ENCODE assay signal across 16 cellular contexts in genomic region chr13:98352226-98352625, GRCh38.
DNase-seq lines count a peak whose midpoint lies in the region; ATAC-seq and TF ChIP-seq lines count a peak whose summit lies in the region.
"Had no signal": no experiment of that assay in that cellular context is flagged by ENCODE, and none has a peak within 500 bp of the region (broad histone marks: within the 10 kb centered on the region; RNA-seq: fewer than 3 reads in every experiment).

No MANE protein-coding gene starts in this region.

- H4K20me1 ChIP-seq in GM23338 (replicated peaks; ENCODE audit: insufficient read depth) = peaks cover 4% of the 10 kb centered on the region; the same call in 1 of the 2 replicates
- H4K20me1 ChIP-seq: BLaER1 had no signal

- H3K4me3 Mint-ChIP-seq in GM23338 = no peak overlapping the region
- no peak overlapping the region for H3K4me3 Mint-ChIP-seq in stimulated activated memory B cell treated with anti-CD40 and anti-IgM and Interleukin-4, amounts not matched to agents 10 μg/mL and 1 μg/mL and 100 μg/mL, for 72 hours
- H3K4me3 Mint-ChIP-seq: CD8-positive, alpha-beta memory T cell had no signal

- peak overlapping the region in 1 of 2 experiments; percentile 45 for H2BK12ac ChIP-seq in mesenchymal stem cell (ENCODE audit: low read length in 2 of 2)

- no peak overlapping the region for H3K23ac ChIP-seq in mesenchymal stem cell (ENCODE audit: low read length in 2 of 2)

- peaks cover 30% of the 10 kb centered on the region for H3K79me2 ChIP-seq in GM23338 (replicated peaks; ENCODE audit: insufficient read depth)

- H3K36me3 ChIP-seq in GM23338 (ENCODE audit: insufficient read depth) = no peaks in the 10 kb centered on the region
- H3K36me3 ChIP-seq in SK-N-MC (ENCODE audit: insufficient read depth, low read length) = no peaks in the 10 kb centered on the region
- H3K36me3 ChIP-seq in mesenchymal stem cell (ENCODE audit: control insufficient read depth in 1 of 2, insufficient read depth in 2 of 2, low read depth in 1 of 2, low read length in 2 of 2) = peaks cover 6 to 10% of the 10 kb centered on the region in 2 experiments

- H3F3A ChIP-seq in GM23338 (replicated peaks; ENCODE audit: low read depth) = no peaks in the 10 kb centered on the region

- no peak overlapping the region for H2BK120ac ChIP-seq in mesenchymal stem cell (ENCODE audit: low read depth, low read length)

- H3K9me2 ChIP-seq in GM23338 (ENCODE audit: insufficient read depth) = no peaks in the 10 kb centered on the region

- DNase-seq in GM23338 (ENCODE audit: low spot score) (no peak), SK-N-MC (ENCODE audit: low read depth, low spot score) (no peak), mesenchymal stem cell (no peak), NCI-H1436 treated with DMSO at 0.1 percent for 48 hours (lab: John Stamatoyannopoulos, UW) (no peak), HT-29 (ENCODE audit: low spot score) (no peak)
- DNase-seq: 8988T; AML-193; Caco-2; CD8-positive, alpha-beta memory T cell; DND-41; GDM1 had no signal

- ATAC-seq in GM23338 = no peak
- peak; percentile 32 for ATAC-seq in stimulated activated memory B cell treated with anti-CD40 and anti-IgM and Interleukin-4, amounts not matched to agents 10 μg/mL and 1 μg/mL and 100 μg/mL, for 72 hours
- no peak for ATAC-seq in HG02970 (IDR thresholded peaks at IDR 0.05; ENCODE audit: low FRiP score, unreplicated experiment)
- ATAC-seq: HCT116, HepG2 had no signal

- WGBS in mesenchymal stem cell = 95% methylated on average over 3 of the region's 4 CpGs

- H3K27ac ChIP-seq in GM23338 (ENCODE audit: low read depth) (0 out of 2 replicates have a peak overlapping the region, but pooled peaks have one; percentile 19), SK-N-MC (peak overlapping the region; percentile 66), mesenchymal stem cell (ENCODE audit: low read length, poor library complexity, severe bottlenecking) (no peak overlapping the region)
- H3K27ac ChIP-seq: BLaER1 had no signal

- no peak overlapping the region for H3K4me3 ChIP-seq in GM23338
- H3K4me3 ChIP-seq in SK-N-MC = no peak overlapping the region
- no peak overlapping the region for H3K4me3 ChIP-seq in mesenchymal stem cell (ENCODE audit: insufficient read depth in 1 of 2, low read depth in 1 of 2, low read length in 2 of 2)
- H3K4me3 ChIP-seq: BLaER1 had no signal

- no peak overlapping the region for H3K14ac ChIP-seq in mesenchymal stem cell (ENCODE audit: low read length in 2 of 2)

- no peaks in the 10 kb centered on the region for H3K9me3 ChIP-seq in SK-N-MC (ENCODE audit: low read depth, low read length)
- H3K9me3 ChIP-seq in mesenchymal stem cell (ENCODE audit: control insufficient read depth, low read length) = no peaks in the 10 kb centered on the region
- H3K9me3 ChIP-seq: Caco-2 had no signal

- H3K4me1 ChIP-seq in GM23338 (ENCODE audit: insufficient read depth) (no peaks in the 10 kb centered on the region), mesenchymal stem cell (ENCODE audit: control insufficient read depth, insufficient read depth, low read depth, low read length) (peaks cover 6% of the 10 kb centered on the region)
- H3K4me1 ChIP-seq: Caco-2 had no signal

- peaks cover 29% of the 10 kb centered on the region for H3K79me1 ChIP-seq in mesenchymal stem cell (replicated peaks; ENCODE audit: low read length, poor library complexity, severe bottlenecking)

- H2BK15ac ChIP-seq in mesenchymal stem cell (ENCODE audit: low read depth, poor library complexity, severe bottlenecking) = no peak overlapping the region

- H3K4me2 ChIP-seq in GM23338 (no peak overlapping the region), mesenchymal stem cell (ENCODE audit: low read length, poor library complexity, severe bottlenecking) (no peak overlapping the region)
- H3K4me2 ChIP-seq: BLaER1 had no signal

- TF ChIP-seq CTCF in GM23338 (conservative IDR thresholded peaks at IDR 0.05; ENCODE audit: low read depth in 2 of 2) = no peak

- no peaks in the 10 kb centered on the region for H3K9me3 Mint-ChIP-seq in GM23338
- H3K9me3 Mint-ChIP-seq in stimulated activated memory B cell treated with anti-CD40 and anti-IgM and Interleukin-4, amounts not matched to agents 10 μg/mL and 1 μg/mL and 100 μg/mL, for 72 hours = peaks cover 3% of the 10 kb centered on the region
- H3K9me3 Mint-ChIP-seq: CD8-positive, alpha-beta memory T cell had no signal

- H3K9ac ChIP-seq in SK-N-MC (ENCODE audit: insufficient read length) (no peak overlapping the region), mesenchymal stem cell (ENCODE audit: low read length) (no peak overlapping the region)
- H3K9ac ChIP-seq: BLaER1 had no signal

- H3K4me1 Mint-ChIP-seq in GM23338 = peaks cover 4% of the 10 kb centered on the region; the same call in 2 of the 3 replicates
- H3K4me1 Mint-ChIP-seq in stimulated activated memory B cell treated with anti-CD40 and anti-IgM and Interleukin-4, amounts not matched to agents 10 μg/mL and 1 μg/mL and 100 μg/mL, for 72 hours = no peaks in the 10 kb centered on the region
- H3K4me1 Mint-ChIP-seq: CD8-positive, alpha-beta memory T cell had no signal

- H4K91ac ChIP-seq in mesenchymal stem cell (ENCODE audit: low read length) = no peak overlapping the region

- H3K4ac ChIP-seq in mesenchymal stem cell (ENCODE audit: low read depth in 1 of 2, low read length in 2 of 2) = no peak overlapping the region

- H2AFZ ChIP-seq in GM23338 (no peak overlapping the region), mesenchymal stem cell (ENCODE audit: low read depth, low read length) (no peak overlapping the region)

- H3K27me3 ChIP-seq in GM23338 (ENCODE audit: insufficient read depth) (no peaks in the 10 kb centered on the region), mesenchymal stem cell (ENCODE audit: control insufficient read depth in 1 of 2, insufficient read depth in 1 of 2, low read length in 2 of 2) (no peaks in the 10 kb centered on the region)
- H3K27me3 ChIP-seq: BLaER1 had no signal

- H3K27me3 Mint-ChIP-seq in GM23338 (ENCODE audit: insufficient read depth, low read depth, poor library complexity) = peaks cover 2% of the 10 kb centered on the region
- H3K27me3 Mint-ChIP-seq in stimulated activated memory B cell treated with anti-CD40 and anti-IgM and Interleukin-4, amounts not matched to agents 10 μg/mL and 1 μg/mL and 100 μg/mL, for 72 hours = no peaks in the 10 kb centered on the region

- H2AK5ac ChIP-seq in mesenchymal stem cell (ENCODE audit: low read length, severe bottlenecking) = no peak overlapping the region

- no peaks in the 10 kb centered on the region for H3K36me3 Mint-ChIP-seq in GM23338 (ENCODE audit: low read depth)
- no peaks in the 10 kb centered on the region for H3K36me3 Mint-ChIP-seq in stimulated activated memory B cell treated with anti-CD40 and anti-IgM and Interleukin-4, amounts not matched to agents 10 μg/mL and 1 μg/mL and 100 μg/mL, for 72 hours

- peak overlapping the region; percentile 9 to 46 for H3K18ac ChIP-seq in mesenchymal stem cell (ENCODE audit: low read depth in 1 of 2, low read length in 2 of 2)

- no peak overlapping the region for H2BK5ac ChIP-seq in mesenchymal stem cell (ENCODE audit: low read depth, low read length, poor library complexity, severe bottlenecking)

- H4K8ac ChIP-seq in mesenchymal stem cell (ENCODE audit: low read length) = peak overlapping the region; percentile 19

- H3K27ac Mint-ChIP-seq in GM23338 = peak overlapping the region; percentile 50
- H3K27ac Mint-ChIP-seq in stimulated activated memory B cell treated with anti-CD40 and anti-IgM and Interleukin-4, amounts not matched to agents 10 μg/mL and 1 μg/mL and 100 μg/mL, for 72 hours = no peak overlapping the region
- H3K27ac Mint-ChIP-seq: CD8-positive, alpha-beta memory T cell had no signal

TF ChIP-seq in GM23338, 12 proteins besides CTCF, POLR2A, EP300 and RAD21 (continues in another document):
- no peak for TF ChIP-seq ETS1 (IDR thresholded peaks at IDR 0.05)
